Comparison of ENCODE assay signal across 31 cellular contexts in the genomic region with DNA sequence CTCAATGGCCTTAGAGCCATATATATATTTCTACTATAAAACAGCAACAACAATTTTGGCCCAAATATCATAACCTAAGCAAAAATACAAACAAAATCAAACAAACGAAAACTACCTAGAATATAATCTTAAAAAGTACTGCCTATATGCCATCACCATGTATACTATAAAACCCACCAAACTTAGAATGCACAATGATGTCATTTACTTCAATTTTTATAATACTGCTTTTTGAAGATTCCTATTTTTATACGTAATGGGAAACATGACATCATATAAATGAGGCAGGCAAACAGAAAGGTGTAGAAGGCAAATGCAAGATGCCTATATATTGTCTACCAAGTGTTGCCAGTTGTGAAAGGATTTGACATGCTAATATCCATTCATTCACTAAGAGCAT.
"Had no signal": no experiment of that assay in that cellular context is flagged by ENCODE, and none has a peak within 500 bp of the region (broad histone marks: within the 10 kb centered on the region; RNA-seq: fewer than 3 reads in every experiment).

No MANE protein-coding gene starts in this region.

- H3K27me3 ChIP-seq: ascending aorta, brain microvascular endothelial cell, dorsolateral prefrontal cortex, esophagus muscularis mucosa, gastroesophageal sphincter, heart right ventricle had no signal

- DNase-seq: activated B cell treated with CpG ODN at 0.5 μM for 24 hours; activated CD4-positive, alpha-beta T cell treated with anti-CD3 and anti-CD28 coated beads for 48 hours; activated CD4-positive, alpha-beta T cell treated with anti-CD3 and anti-CD28 coated beads, Interleukin-2, amount 50 U/mL, for 1 hour; activated CD4-positive, alpha-beta T cell treated with anti-CD3 and anti-CD28 coated beads, Interleukin-2, amount 50 U/mL, for 48 hours; activated CD8-positive, alpha-beta memory T cell treated with anti-CD3 and anti-CD28 coated beads, Interleukin-2, amount 10 ng/mL, durations not matched to agents 7 days and 5 days; activated CD8-positive, alpha-beta memory T cell treated with anti-CD3 and anti-CD28 coated beads, Interleukin-2, amount 50 U/mL, for 4 hours; activated CD8-positive, alpha-beta T cell treated with anti-CD3 and anti-CD28 coated beads, Interleukin-2, amount 10 ng/mL, durations not matched to agents 7 days and 5 days; activated gamma-delta T cell; activated naive CD4-positive, alpha-beta T cell; activated naive CD4-positive, alpha-beta T cell treated with anti-CD3 and anti-CD28 coated beads, Interleukin-2, amount 10 ng/mL, durations not matched to agents 7 days and 5 days; activated naive CD8-positive, alpha-beta T cell treated with anti-CD3 and anti-CD28 coated beads, Interleukin-2, amount 10 ng/mL, durations not matched to agents 7 days and 5 days; activated T-cell treated with anti-CD3 and anti-CD28 coated beads, Interleukin-2, amount 50 U/mL, for 1 hour; activated T-cell treated with anti-CD3 and anti-CD28 coated beads, Interleukin-2, amount 50 U/mL, for 72 hours; brain microvascular endothelial cell; dorsolateral prefrontal cortex; effector CD4-positive, alpha-beta T cell; effector memory CD8-positive, alpha-beta T cell; erythroblast; foreskin melanocyte; heart right ventricle; T-helper 1 cell; T-helper 17 cell; T1000; WERI-Rb-1 had no signal

- ATAC-seq: activated CD4-positive, CD25-positive, alpha-beta regulatory T cell treated with anti-CD3 and anti-CD28 coated beads, Interleukin-2, amount 50 U/mL, for 24 hours; activated CD8-positive, alpha-beta memory T cell treated with anti-CD3 and anti-CD28 coated beads, Interleukin-2, amount 10 ng/mL, durations not matched to agents 7 days and 5 days; activated CD8-positive, alpha-beta T cell treated with anti-CD3 and anti-CD28 coated beads, Interleukin-2, amount 10 ng/mL, durations not matched to agents 7 days and 5 days; activated naive CD4-positive, alpha-beta T cell treated with anti-CD3 and anti-CD28 coated beads, Interleukin-2, amount 50 U/mL, for 72 hours; activated T-cell treated with anti-CD3 and anti-CD28 coated beads, Interleukin-2, amount 50 U/mL, for 72 hours; effector memory CD8-positive, alpha-beta T cell; gastroesophageal sphincter; T-helper 17 cell had no signal

- FAIRE-seq: bronchial epithelial cell had no signal

- H3K36me3 ChIP-seq: ascending aorta, brain microvascular endothelial cell, gastroesophageal sphincter, WERI-Rb-1 had no signal

- H3K4me3 ChIP-seq: ascending aorta, coronary artery, dorsolateral prefrontal cortex, esophagus muscularis mucosa, gastroesophageal sphincter, heart right ventricle had no signal

- H3K27ac ChIP-seq: ascending aorta, brain microvascular endothelial cell, coronary artery, dorsolateral prefrontal cortex, esophagus muscularis mucosa, gastroesophageal sphincter, WERI-Rb-1 had no signal

- H3K9me3 ChIP-seq: ascending aorta, esophagus muscularis mucosa, gastroesophageal sphincter, heart right ventricle had no signal
